Comparison of ENCODE assay signal across 9 cellular contexts in the genomic region with DNA sequence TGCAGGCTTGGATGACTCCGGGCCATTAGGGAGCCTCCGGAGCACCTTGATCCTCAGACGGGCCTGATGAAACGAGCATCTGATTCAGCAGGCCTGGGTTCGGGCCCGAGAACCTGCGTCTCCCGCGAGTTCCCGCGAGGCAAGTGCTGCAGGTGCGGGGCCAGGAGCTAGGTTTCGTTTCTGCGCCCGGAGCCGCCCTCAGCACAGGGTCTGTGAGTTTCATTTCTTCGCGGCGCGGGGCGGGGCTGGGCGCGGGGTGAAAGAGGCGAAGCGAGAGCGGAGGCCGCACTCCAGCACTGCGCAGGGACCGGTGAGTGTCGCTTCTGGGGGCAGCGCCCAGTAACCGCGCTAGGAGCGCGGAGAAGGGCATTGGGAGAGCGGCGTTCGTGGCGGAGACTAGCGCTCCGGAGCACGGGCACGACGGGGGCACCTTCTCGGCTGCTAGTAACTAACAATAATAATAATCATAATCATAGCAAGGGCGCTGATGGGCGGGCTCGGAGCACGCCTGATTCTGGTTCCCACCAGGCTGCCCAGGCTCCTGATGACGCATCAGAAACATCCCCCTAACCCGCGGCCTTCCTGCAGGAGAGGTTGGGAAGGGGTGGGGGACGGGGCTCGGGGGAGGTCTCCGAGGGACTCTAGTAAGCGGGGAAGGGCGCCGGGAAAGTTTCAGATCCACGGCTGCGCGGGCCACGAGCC. TPM values are rescaled to one million over a fixed set of nuclear protein-coding genes. Genes with fewer than 3 reads are reported as not detected.
DNase-seq lines count a peak whose midpoint lies in the region; ATAC-seq lines count a peak whose summit lies in the region.
"Had no signal": no experiment of that assay in that cellular context is flagged by ENCODE, and none has a peak within 500 bp of the region (broad histone marks: within the 10 kb centered on the region; RNA-seq: fewer than 3 reads in every experiment).

A gene with protein sequence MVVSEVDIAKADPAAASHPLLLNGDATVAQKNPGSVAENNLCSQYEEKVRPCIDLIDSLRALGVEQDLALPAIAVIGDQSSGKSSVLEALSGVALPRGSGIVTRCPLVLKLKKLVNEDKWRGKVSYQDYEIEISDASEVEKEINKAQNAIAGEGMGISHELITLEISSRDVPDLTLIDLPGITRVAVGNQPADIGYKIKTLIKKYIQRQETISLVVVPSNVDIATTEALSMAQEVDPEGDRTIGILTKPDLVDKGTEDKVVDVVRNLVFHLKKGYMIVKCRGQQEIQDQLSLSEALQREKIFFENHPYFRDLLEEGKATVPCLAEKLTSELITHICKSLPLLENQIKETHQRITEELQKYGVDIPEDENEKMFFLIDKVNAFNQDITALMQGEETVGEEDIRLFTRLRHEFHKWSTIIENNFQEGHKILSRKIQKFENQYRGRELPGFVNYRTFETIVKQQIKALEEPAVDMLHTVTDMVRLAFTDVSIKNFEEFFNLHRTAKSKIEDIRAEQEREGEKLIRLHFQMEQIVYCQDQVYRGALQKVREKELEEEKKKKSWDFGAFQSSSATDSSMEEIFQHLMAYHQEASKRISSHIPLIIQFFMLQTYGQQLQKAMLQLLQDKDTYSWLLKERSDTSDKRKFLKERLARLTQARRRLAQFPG (plus strand): TSS at position 286 of the 702 bp plus-strand sequence. CDS start 5,832 bp downstream, outside the sequence.

- H3K36me3 Mint-ChIP-seq in activated CD8-positive, alpha-beta T cell treated with anti-CD3 and anti-CD28 coated beads, Interleukin-2, amount 10 ng/mL, durations not matched to agents 7 days and 5 days (ENCODE audit: low read depth) = peaks cover 77% of the 10 kb centered on the region
- H3K36me3 Mint-ChIP-seq in effector memory CD8-positive, alpha-beta T cell (ENCODE audit: insufficient read depth) = peaks cover 19% of the 10 kb centered on the region

- H3K4me1 Mint-ChIP-seq in activated CD8-positive, alpha-beta T cell treated with anti-CD3 and anti-CD28 coated beads, Interleukin-2, amount 10 ng/mL, durations not matched to agents 7 days and 5 days (ENCODE audit: low read depth) = peaks cover 83% of the 10 kb centered on the region
- peaks cover 21 to 35% of the 10 kb centered on the region in 2 donors for H3K4me1 Mint-ChIP-seq in effector memory CD8-positive, alpha-beta T cell (ENCODE audit: low read depth in 2 of 2)

- ATAC-seq in GM21423 (IDR thresholded peaks at IDR 0.05; ENCODE audit: unreplicated experiment) = peak; percentile 87
- peak; percentile 94 for ATAC-seq in activated CD8-positive, alpha-beta T cell treated with anti-CD3 and anti-CD28 coated beads, Interleukin-2, amount 10 ng/mL, durations not matched to agents 7 days and 5 days
- peak; percentile 99 for ATAC-seq in effector memory CD8-positive, alpha-beta T cell (replicated peaks)

- DNase-seq in DMS53 (lab: John Stamatoyannopoulos, UW) (peak; percentile 75), Karpas-422 (peak; percentile 87), COR-L47 (lab: John Stamatoyannopoulos, UW) (no peak)
- DNase-seq in activated CD8-positive, alpha-beta T cell treated with anti-CD3 and anti-CD28 coated beads, Interleukin-2, amount 10 ng/mL, durations not matched to agents 7 days and 5 days = peak; percentile 96
- DNase-seq in effector memory CD8-positive, alpha-beta T cell = peak; percentile 80 to 85 (median 81)
- DNase-seq in stimulated activated CD8-positive, alpha-beta memory T cell treated with anti-CD3 and anti-CD28 coated beads, Interleukin-15, amount 100 ng/mL, for 1 hour (ENCODE audit: low read depth) = peak; percentile 91

- no peaks in the 10 kb centered on the region for H3K9me3 Mint-ChIP-seq in activated CD8-positive, alpha-beta T cell treated with anti-CD3 and anti-CD28 coated beads, Interleukin-2, amount 10 ng/mL, durations not matched to agents 7 days and 5 days (ENCODE audit: insufficient read depth)
- no peaks in the 10 kb centered on the region for H3K9me3 Mint-ChIP-seq in effector memory CD8-positive, alpha-beta T cell

- no peaks in the 10 kb centered on the region for H3K9me3 ChIP-seq in Karpas-422 (ENCODE audit: low read length)
- no peaks in the 10 kb centered on the region for H3K9me3 ChIP-seq in mesodermal cell (ENCODE audit: control insufficient read depth, low read length)

- H3K27ac ChIP-seq in Karpas-422 (ENCODE audit: low read length) (peak within 1 kb of the TSS; percentile 51), mesodermal cell (ENCODE audit: low read depth, low read length, severe bottlenecking) (no peak within 1 kb of the TSS)
- H3K27ac ChIP-seq: SK-N-MC had no signal

- H3K36me3 ChIP-seq in Karpas-422 (ENCODE audit: insufficient read depth, low read length) (no peaks in the 10 kb centered on the region), mesodermal cell (ENCODE audit: control insufficient read depth, insufficient read depth, low read length) (no peaks in the 10 kb centered on the region)

- H3K4me2 ChIP-seq in Karpas-422 (ENCODE audit: low read depth, low read length, poor library complexity, severe bottlenecking) = peak within 1 kb of the TSS; percentile 97

- CTCF ChIA-PET in activated CD8-positive, alpha-beta T cell treated with anti-CD3 and anti-CD28 coated beads, Interleukin-2, amount 10 ng/mL, durations not matched to agents 7 days and 5 days (lab: Charles Lee) = interaction anchor here (0.5 to 1.9 kb wide), 4 partner anchors 14 to 682 kb away, joined by 3 to 8 read pairs (median 4); no protein-coding TSS in a partner anchor

- no peaks in the 10 kb centered on the region for H4K20me1 ChIP-seq in Karpas-422 (ENCODE audit: insufficient read depth, low read depth, low read length)

- peak within 1 kb of the TSS; percentile 94 for H3K4me3 Mint-ChIP-seq in activated CD8-positive, alpha-beta T cell treated with anti-CD3 and anti-CD28 coated beads, Interleukin-2, amount 10 ng/mL, durations not matched to agents 7 days and 5 days
- peak within 1 kb of the TSS; percentile 95 to 97 for H3K4me3 Mint-ChIP-seq in effector memory CD8-positive, alpha-beta T cell

- H3K79me2 ChIP-seq in Karpas-422 (ENCODE audit: low read length) = peaks cover 8% of the 10 kb centered on the region; the same call in 1 of the 2 replicates

- peak within 1 kb of the TSS; percentile 86 for H3K9ac ChIP-seq in Karpas-422 (ENCODE audit: low read length)

- peak within 1 kb of the TSS; percentile 97 for H2AFZ ChIP-seq in Karpas-422 (ENCODE audit: low read length)

- H3K4me1 ChIP-seq in Karpas-422 (ENCODE audit: low read length) (peaks cover 23% of the 10 kb centered on the region), mesodermal cell (ENCODE audit: control insufficient read depth, insufficient read depth, low read length, poor library complexity, severe bottlenecking) (no peaks in the 10 kb centered on the region)

- POLR2A ChIA-PET in activated CD8-positive, alpha-beta T cell treated with anti-CD3 and anti-CD28 coated beads, Interleukin-2, amount 10 ng/mL, durations not matched to agents 7 days and 5 days (lab: Charles Lee) = interaction anchor here (0.6 to 10.3 kb wide), 22 partner anchors 9 to 763 kb away, joined by 3 to 178 read pairs (median 4); a partner anchor contains a TSS

- H3K9me2 ChIP-seq in Karpas-422 (replicated peaks; ENCODE audit: insufficient read depth, low read length) = no peaks in the 10 kb centered on the region

- WGBS in mesodermal cell (ENCODE audit: insufficient coverage in 2 of 2), 2 experiments = 6% methylated on average over 48 to 54 of the region's 62 CpGs

- peak within 1 kb of the TSS; percentile 77 for H3K4me3 ChIP-seq in Karpas-422 (ENCODE audit: low read length)
- H3K4me3 ChIP-seq in mesodermal cell (ENCODE audit: extremely low read depth, insufficient read depth, low read length, poor library complexity, severe bottlenecking) = peak within 1 kb of the TSS; percentile 33
- H3K4me3 ChIP-seq: SK-N-MC had no signal

- peak within 1 kb of the TSS; percentile 100 for H3K27ac Mint-ChIP-seq in activated CD8-positive, alpha-beta T cell treated with anti-CD3 and anti-CD28 coated beads, Interleukin-2, amount 10 ng/mL, durations not matched to agents 7 days and 5 days
- H3K27ac Mint-ChIP-seq in effector memory CD8-positive, alpha-beta T cell = peak within 1 kb of the TSS; percentile 94 to 97

- H3K27me3 ChIP-seq in Karpas-422 (ENCODE audit: low read length) = no peaks in the 10 kb centered on the region

- no peaks in the 10 kb centered on the region for H3K27me3 Mint-ChIP-seq in activated CD8-positive, alpha-beta T cell treated with anti-CD3 and anti-CD28 coated beads, Interleukin-2, amount 10 ng/mL, durations not matched to agents 7 days and 5 days (ENCODE audit: low read depth)
- no peaks in the 10 kb centered on the region for H3K27me3 Mint-ChIP-seq in effector memory CD8-positive, alpha-beta T cell

RNA-seq across cellular contexts. Expression of the gene that starts here (rescaled TPM):
- total RNA-seq in Karpas-422 (2014; rRNA removed; shearing (Covaris generic); ENCODE audit: low replicate concordance) = 90.0 and 108 TPM in 2 replicates
- 100 to 1,000 TPM; 563 to 584 TPM for total RNA-seq in activated CD8-positive, alpha-beta T cell treated with anti-CD3 and anti-CD28 coated beads, Interleukin-2, amount 10 ng/mL, durations not matched to agents 7 days and 5 days
- polyA plus RNA-seq in mesodermal cell (2013, experiment 1 of 2) = 0.48 TPM
- 0.51 TPM for polyA plus RNA-seq in mesodermal cell (2013, experiment 2 of 2)
